In the genomic region with DNA sequence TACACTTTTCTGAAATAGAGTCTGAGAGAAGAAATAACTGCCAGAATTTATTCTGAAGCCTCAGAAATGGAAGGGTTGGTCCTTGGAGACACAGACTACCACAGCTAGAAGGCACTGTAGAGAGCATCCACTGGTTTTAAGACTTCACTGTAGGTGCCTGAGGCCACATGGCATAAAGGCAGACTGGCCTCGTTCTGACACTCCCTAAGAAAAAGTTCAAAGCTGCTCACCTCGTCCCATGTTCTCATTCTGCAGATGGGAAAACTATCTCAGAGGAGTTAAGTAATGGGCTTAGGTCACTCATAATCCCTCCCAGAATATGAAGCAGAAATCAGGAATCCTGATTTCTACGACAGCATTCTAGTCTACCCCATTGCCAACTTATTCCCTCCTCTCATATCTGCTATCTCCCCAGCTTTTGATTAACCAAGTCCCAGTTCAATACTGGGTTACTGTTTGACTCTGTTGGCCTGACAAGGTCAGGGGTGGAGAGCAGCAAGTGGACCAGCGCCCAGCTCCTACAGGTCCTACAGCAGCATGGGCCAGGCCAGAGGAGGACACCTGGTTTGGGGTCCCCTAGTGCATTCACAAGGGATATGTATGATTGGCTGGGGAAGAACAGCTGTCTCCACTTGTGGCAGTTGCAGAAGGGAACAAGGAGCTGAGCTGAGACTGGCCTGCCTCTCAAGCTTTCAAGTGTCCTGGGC, we compare ENCODE assay signal across 10 cellular contexts. TPM values are rescaled to one million over a fixed set of nuclear protein-coding genes. Genes with fewer than 3 reads are reported as not detected.
DNase-seq lines count a peak whose midpoint lies in the region; ATAC-seq and TF ChIP-seq lines count a peak whose summit lies in the region.
"Had no signal": no experiment of that assay in that cellular context is flagged by ENCODE, and none has a peak within 500 bp of the region (broad histone marks: within the 10 kb centered on the region; RNA-seq: fewer than 3 reads in every experiment).

No MANE protein-coding gene starts in this region.

- H3K9me3 ChIP-seq in right atrium auricular region (no peaks in the 10 kb centered on the region), adipocyte (ENCODE audit: control insufficient read depth, low read length) (no peaks in the 10 kb centered on the region)

- H3K36me3 ChIP-seq in right atrium auricular region (peaks cover 13% of the 10 kb centered on the region), adipocyte (ENCODE audit: control insufficient read depth, insufficient read depth, low read length, severe bottlenecking) (peaks cover 6% of the 10 kb centered on the region)

- H3K9me3 Mint-ChIP-seq in naive B cell: no peaks in the 10 kb centered on the region

- H3K4me3 ChIP-seq in right atrium auricular region (peak overlapping the region in 1 of 2 donors; percentile 10), adipocyte (ENCODE audit: low read length) (peak overlapping the region; percentile 42)

- H3K4me3 Mint-ChIP-seq in naive B cell: peak overlapping the region in 5 of 8 donors; percentile 15 to 74 (median 56)

- intact Hi-C loops in left cardiac atrium (cut with DNase I): no loop called here

- no peak for TF ChIP-seq CTCF in right atrium auricular region (IDR thresholded peaks at IDR 0.05)

- H3K36me3 Mint-ChIP-seq in naive B cell: no peaks in the 10 kb centered on the region

- peak overlapping the region; percentile 81 to 83 for H3K27ac ChIP-seq in right atrium auricular region

- H3K27ac Mint-ChIP-seq in naive B cell: peak overlapping the region; percentile 15 to 89 (median 52)

- no peaks in the 10 kb centered on the region for H3K27me3 ChIP-seq in right atrium auricular region
- no peaks in the 10 kb centered on the region for H3K27me3 ChIP-seq in adipocyte (replicated peaks; ENCODE audit: control insufficient read depth, insufficient read depth, low read length)

- H3K4me1 ChIP-seq in right atrium auricular region: peaks cover 0 to 85% of the 10 kb centered on the region in 2 donors
- H3K4me1 ChIP-seq in adipocyte (ENCODE audit: control insufficient read depth, insufficient read depth, low read length): peaks cover 68% of the 10 kb centered on the region

- H3K4me1 Mint-ChIP-seq in naive B cell: peaks cover 55 to 91% (median 82%) of the 10 kb centered on the region in 3 donors

- no peak for ATAC-seq in left cardiac atrium
- ATAC-seq in naive B cell (ENCODE audit: low read depth in 2 of 2): no peak
- ATAC-seq in HG03095 (IDR thresholded peaks at IDR 0.05; ENCODE audit: unreplicated experiment): no peak

- peak overlapping the region; percentile 20 for H3K9ac ChIP-seq in adipocyte (ENCODE audit: low read length)

- H3K27me3 Mint-ChIP-seq in naive B cell: no peaks in the 10 kb centered on the region

- DNase-seq in right atrium auricular region (ENCODE audit: low spot score): no peak
- DNase-seq in left cardiac atrium: no peak
- no peak for DNase-seq in adipocyte (ENCODE audit: low read depth)
- DNase-seq in naive B cell: no peak
- no peak for DNase-seq in DMS153 (lab: John Stamatoyannopoulos, UW)
- no peak for DNase-seq in NCI-H146 (lab: John Stamatoyannopoulos, UW)
- DNase-seq in iPS-NIHi11 (ENCODE audit: low spot score): no peak
- DNase-seq: NCI-H1930 had no signal

RNA-seq across cellular contexts. Expression of gene ITGA5, which starts 3.7 kb away (rescaled TPM):
- total RNA-seq in right atrium auricular region: 100 to 1,000 TPM in 1 of 2 donors, 10 to 100 TPM in 1; 80.5 to 144 TPM
- 100 to 1,000 TPM in 1 of 2 donors, 10 to 100 TPM in 1; 45.7 to 133 TPM for total RNA-seq in left cardiac atrium
- 1 to 10 TPM in 5 of 6 donors, not detected in 1; 1.7 to 4.6 (median 2.3) TPM for polyA plus RNA-seq in naive B cell (ENCODE audit: low read depth in 6 of 6)

RNA-seq across cellular contexts. Expression of gene ZNF385A, which starts 30.8 kb away (rescaled TPM):
- 10 to 100 TPM in 1 of 2 donors, 1 to 10 TPM in 1; 6.7 to 12.7 TPM for total RNA-seq in right atrium auricular region
- 10 to 100 TPM; 20.4 to 24.2 TPM for total RNA-seq in left cardiac atrium
- polyA plus RNA-seq in naive B cell (ENCODE audit: low read depth in 6 of 6): 10 to 100 TPM in 3 of 6 donors, 1 to 10 TPM in 3; 6.1 to 18.2 (median 10.5) TPM

RNA-seq across cellular contexts. Expression of gene GPR84, which starts 51.1 kb away (rescaled TPM):
- total RNA-seq in right atrium auricular region (under 1 TPM in 1 of 2 donors, not detected in 1; 0.43 TPM), left cardiac atrium (under 1 TPM; 0.29 to 0.55 TPM)
- polyA plus RNA-seq in naive B cell (ENCODE audit: low read depth in 6 of 6): not detected

RNA-seq across cellular contexts. Expression of gene GTSF1, which starts 58.0 kb away (rescaled TPM):
- total RNA-seq in right atrium auricular region: not detected
- total RNA-seq in left cardiac atrium: 1 to 10 TPM in 1 of 2 donors, not detected in 1; 1.0 TPM
- 10 to 100 TPM in 2 of 6 donors, 1 to 10 TPM in 4; 7.9 to 36.6 (median 9.5) TPM for polyA plus RNA-seq in naive B cell (ENCODE audit: low read depth in 6 of 6)
- total RNA-seq: aorta had no signal
